ENCODE assay signal across 8 cellular contexts in the genomic region with DNA sequence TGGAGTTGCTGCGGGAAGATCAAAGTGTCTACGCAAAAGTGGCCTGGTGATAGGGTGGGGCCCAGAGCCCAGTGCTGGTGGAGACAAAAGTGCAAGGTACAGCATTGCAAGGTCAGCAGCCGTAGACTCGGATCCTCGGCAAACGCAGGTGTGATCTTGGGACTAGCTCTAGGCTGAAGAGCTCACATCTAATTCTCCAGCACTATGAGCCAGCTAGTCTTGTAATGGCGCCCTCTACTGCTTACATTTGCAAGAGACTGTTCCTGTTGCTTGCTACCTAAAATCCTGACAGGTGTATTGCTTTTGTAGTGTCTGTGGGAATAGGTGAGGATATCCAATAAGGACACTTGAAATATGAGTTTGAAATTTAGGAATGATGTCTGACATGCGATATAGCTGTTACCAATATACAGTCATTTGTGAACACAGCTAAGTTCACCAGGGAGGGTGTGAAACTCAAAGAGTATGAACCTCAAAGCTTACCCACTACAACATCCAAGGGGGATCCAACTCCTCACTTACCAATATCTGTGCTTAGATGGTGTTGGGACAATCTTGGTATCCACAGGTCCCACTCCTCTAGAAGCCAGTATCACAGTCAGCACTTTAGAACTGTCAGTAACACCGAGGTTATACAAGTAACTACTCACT. TPM values are rescaled to one million over a fixed set of nuclear protein-coding genes. Genes with fewer than 3 reads are reported as not detected.
DNase-seq lines count a peak whose midpoint lies in the region; ATAC-seq and TF ChIP-seq lines count a peak whose summit lies in the region.

No MANE protein-coding gene starts in this region.

- TF ChIP-seq CTCF in lung (IDR thresholded peaks at IDR 0.05; ENCODE audit: control extremely low read depth, extremely low read depth) (peak; percentile 44), tibial nerve (IDR thresholded peaks at IDR 0.05) (peak in 4 of 5 experiments; percentile 21 to 48 (median 34))

- H3K4me3 ChIP-seq in lung (no peak overlapping the region), tibial nerve (no peak overlapping the region)

- intact Hi-C loops in Right ventricle myocardium superior (cut with DNase I) (no loop called here), left ventricle myocardium superior (cut with micrococcal nuclease) (no loop called here)

- no peak for TF ChIP-seq EP300 in tibial nerve (IDR thresholded peaks at IDR 0.05)

- ATAC-seq in Right ventricle myocardium superior (ENCODE audit: poor library complexity): no peak
- ATAC-seq in left ventricle myocardium superior: no peak
- ATAC-seq in HG02759 (IDR thresholded peaks at IDR 0.05; ENCODE audit: unreplicated experiment): peak; percentile 80
- ATAC-seq in lung (ENCODE audit: insufficient read depth, low FRiP score): no peak

- 46 to 61% methylated on average over 9 of the region's 9 CpGs for WGBS in lung, 2 donors
- WGBS in tibial nerve, 2 donors: 73 to 80% methylated on average over 9 of the region's 9 CpGs

- H3K27ac ChIP-seq in lung (ENCODE audit: low read depth in 1 of 2, low read length in 1 of 2): no peak overlapping the region
- H3K27ac ChIP-seq in tibial nerve: peak overlapping the region in 1 of 4 donors; percentile 1

- peak; percentile 33 for DNase-seq in Right ventricle myocardium superior
- no peak for DNase-seq in left ventricle myocardium superior
- peak; percentile 66 for DNase-seq in NCI-H1436 (lab: John Stamatoyannopoulos, UW)
- DNase-seq in T-helper 22 cell (ENCODE audit: low read depth): peak; percentile 1
- peak; percentile 42 to 82 for DNase-seq in T47D (ENCODE audit: low read depth in 1 of 2, low spot score in 1 of 2)
- DNase-seq in lung (ENCODE audit: low spot score): peak; percentile 47
- peak in 1 of 2 donors; percentile 56 for DNase-seq in tibial nerve (ENCODE audit: low spot score in 2 of 2)

- no peaks in the 10 kb centered on the region for H3K4me1 ChIP-seq in lung (ENCODE audit: control insufficient read depth in 2 of 2, insufficient read depth in 2 of 2, low read length in 2 of 2)
- H3K4me1 ChIP-seq in tibial nerve: peaks cover 0 to 2% (median 0%) of the 10 kb centered on the region in 4 donors

- H3K36me3 ChIP-seq in lung (ENCODE audit: control insufficient read depth in 2 of 2, insufficient read depth in 2 of 2, low read length in 2 of 2) (no peaks in the 10 kb centered on the region), tibial nerve (no peaks in the 10 kb centered on the region)

- TF ChIP-seq POLR2A in tibial nerve (IDR thresholded peaks at IDR 0.05): no peak

- H3K27me3 ChIP-seq in lung (ENCODE audit: control insufficient read depth, insufficient read depth) (no peaks in the 10 kb centered on the region), tibial nerve (no peaks in the 10 kb centered on the region)

- in situ Hi-C loops in T47D (cut with HindIII; ENCODE audit: low pct_unique_long_range_greater_than_20kb, low sequenced_read_pairs): no loop called here

- H3K9me3 ChIP-seq in lung (ENCODE audit: control insufficient read depth in 2 of 2, insufficient read depth in 1 of 2, low read length in 1 of 2): no peaks in the 10 kb centered on the region
- no peaks in the 10 kb centered on the region for H3K9me3 ChIP-seq in tibial nerve

RNA-seq across cellular contexts. Expression of gene PDE7B, which starts 58.4 kb away (rescaled TPM):
- total RNA-seq in Right ventricle myocardium superior: 18.6 TPM
- 24.5 TPM for total RNA-seq in left ventricle myocardium superior
- total RNA-seq in lung: 1 to 10 TPM; 3.1 to 3.7 TPM
- under 1 TPM; 0.26 to 0.63 TPM for polyA plus RNA-seq in lung
- 10 to 100 TPM; 12.9 to 22.5 (median 16.4) TPM for total RNA-seq in tibial nerve
